Comparison of ENCODE assay signal across 1 cellular context in the genomic region with DNA sequence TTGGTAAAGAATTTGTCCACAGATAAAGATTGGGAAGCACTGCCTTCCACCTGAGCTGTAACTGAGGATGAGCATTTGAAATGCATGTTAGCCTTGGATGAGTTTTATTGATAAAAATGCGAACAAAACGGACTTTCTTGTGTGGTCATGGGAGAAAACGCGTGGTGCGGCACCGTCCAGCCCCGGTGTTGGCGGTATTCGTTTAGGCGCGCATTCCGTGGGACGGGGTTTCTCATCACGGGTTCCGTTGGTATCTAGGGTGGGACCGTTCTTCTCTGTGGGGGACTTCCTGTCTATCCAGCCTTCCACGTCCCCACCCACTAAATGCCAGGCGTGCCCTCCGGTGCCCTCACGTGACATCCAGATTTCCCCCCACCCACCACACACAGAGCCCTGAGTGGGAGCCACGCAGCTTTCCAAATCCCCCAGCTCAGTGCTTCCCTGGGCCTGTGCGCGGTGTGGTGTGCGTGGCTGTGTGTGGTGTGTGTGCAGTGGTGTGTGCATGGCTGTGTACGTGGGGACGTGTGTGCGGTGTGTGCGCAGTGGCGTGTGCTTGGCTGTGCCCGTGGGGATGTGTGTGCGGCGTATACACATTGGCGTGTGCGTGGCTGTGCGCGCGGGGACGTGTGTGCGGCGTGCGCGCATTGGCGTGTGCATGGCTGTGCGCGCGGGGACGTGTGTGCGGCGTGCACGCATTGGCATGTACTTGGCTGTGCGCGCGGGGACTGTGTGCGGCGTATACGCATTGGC.
TF ChIP-seq lines count a peak whose summit lies in the region.

No MANE protein-coding gene starts in this region.

TF ChIP-seq in WTC11, 78 proteins besides CTCF, POLR2A, EP300 and RAD21 (continued from another document):
- TF ChIP-seq ZNF281 (CRISPR knock-in tag; IDR thresholded peaks at IDR 0.05) (no peak), ZNF532 (CRISPR knock-in tag; IDR thresholded peaks at IDR 0.05; ENCODE audit: borderline replicate concordance) (no peak), TEAD4 (CRISPR knock-in tag; IDR thresholded peaks at IDR 0.05) (no peak), NFYB (CRISPR knock-in tag; conservative IDR thresholded peaks at IDR 0.05; ENCODE audit: low read depth) (no peak), FOXK1 (CRISPR knock-in tag; IDR thresholded peaks at IDR 0.05) (no peak), ZNF232 (CRISPR knock-in tag; IDR thresholded peaks at IDR 0.05) (no peak), SP1 (CRISPR knock-in tag; conservative IDR thresholded peaks at IDR 0.05) (no peak), NR2C2 (CRISPR knock-in tag; IDR thresholded peaks at IDR 0.05) (no peak), HMGA2 (CRISPR knock-in tag; IDR thresholded peaks at IDR 0.05) (no peak), GTF2I (CRISPR knock-in tag; conservative IDR thresholded peaks at IDR 0.05) (no peak)
- TF ChIP-seq, protein P1, sequence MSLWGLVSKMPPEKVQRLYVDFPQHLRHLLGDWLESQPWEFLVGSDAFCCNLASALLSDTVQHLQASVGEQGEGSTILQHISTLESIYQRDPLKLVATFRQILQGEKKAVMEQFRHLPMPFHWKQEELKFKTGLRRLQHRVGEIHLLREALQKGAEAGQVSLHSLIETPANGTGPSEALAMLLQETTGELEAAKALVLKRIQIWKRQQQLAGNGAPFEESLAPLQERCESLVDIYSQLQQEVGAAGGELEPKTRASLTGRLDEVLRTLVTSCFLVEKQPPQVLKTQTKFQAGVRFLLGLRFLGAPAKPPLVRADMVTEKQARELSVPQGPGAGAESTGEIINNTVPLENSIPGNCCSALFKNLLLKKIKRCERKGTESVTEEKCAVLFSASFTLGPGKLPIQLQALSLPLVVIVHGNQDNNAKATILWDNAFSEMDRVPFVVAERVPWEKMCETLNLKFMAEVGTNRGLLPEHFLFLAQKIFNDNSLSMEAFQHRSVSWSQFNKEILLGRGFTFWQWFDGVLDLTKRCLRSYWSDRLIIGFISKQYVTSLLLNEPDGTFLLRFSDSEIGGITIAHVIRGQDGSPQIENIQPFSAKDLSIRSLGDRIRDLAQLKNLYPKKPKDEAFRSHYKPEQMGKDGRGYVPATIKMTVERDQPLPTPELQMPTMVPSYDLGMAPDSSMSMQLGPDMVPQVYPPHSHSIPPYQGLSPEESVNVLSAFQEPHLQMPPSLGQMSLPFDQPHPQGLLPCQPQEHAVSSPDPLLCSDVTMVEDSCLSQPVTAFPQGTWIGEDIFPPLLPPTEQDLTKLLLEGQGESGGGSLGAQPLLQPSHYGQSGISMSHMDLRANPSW (CRISPR knock-in tag; conservative IDR thresholded peaks at IDR 0.05; ENCODE audit: low read depth), result no peak
